ENCODE assay signal across 8 cellular contexts in the genomic region with DNA sequence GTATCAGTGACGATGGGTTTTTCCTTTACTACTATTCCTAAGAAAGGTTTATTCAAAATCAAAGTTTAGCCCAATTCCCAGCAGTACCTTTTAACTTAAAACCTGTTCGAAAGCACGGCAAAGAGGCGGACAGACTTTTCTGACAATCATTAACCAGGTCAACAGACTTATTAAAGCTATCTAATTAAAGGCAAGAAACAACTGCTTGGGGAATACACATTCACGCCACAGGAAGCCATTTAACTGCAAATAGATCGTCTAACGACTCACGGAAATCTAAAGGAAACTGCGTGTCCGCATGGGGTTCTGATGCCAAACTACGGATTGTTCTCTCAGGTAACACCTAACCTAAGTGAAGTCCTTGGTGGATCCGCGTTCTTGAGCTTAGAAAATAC. TPM values are rescaled to one million over a fixed set of nuclear protein-coding genes. Genes with fewer than 3 reads are reported as not detected.
DNase-seq lines count a peak whose midpoint lies in the region; ATAC-seq and TF ChIP-seq lines count a peak whose summit lies in the region.

No MANE protein-coding gene starts in this region.

- peak overlapping the region; percentile 96 for H3K9ac ChIP-seq in mucosa of stomach (ENCODE audit: low read length)

- H3K4me1 ChIP-seq in mucosa of stomach (ENCODE audit: control insufficient read depth, insufficient read depth, low read length), result peaks cover 5% of the 10 kb centered on the region

- DNase-seq in GM12864 (ENCODE audit: low read depth) (no peak), MG63 (no peak), choroid plexus epithelial cell (ENCODE audit: low read depth) (no peak), dermis blood vessel endothelial cell (no peak), T-helper 9 cell (no peak)
- DNase-seq in stimulated activated CD4-positive, alpha-beta T cell treated with anti-CD3 and anti-CD28 coated beads, Interleukin-4, amount 100 ng/mL, for 1 hour, result no peak

- no peaks in the 10 kb centered on the region for H3K36me3 ChIP-seq in MG63
- H3K36me3 ChIP-seq in mucosa of stomach (ENCODE audit: control insufficient read depth, insufficient read depth, low read length), result no peaks in the 10 kb centered on the region

- no peak for TF ChIP-seq CTCF in GM12864 (IDR thresholded peaks at IDR 0.05; ENCODE audit: low read depth, low read length, missing control alignments)
- TF ChIP-seq CTCF in choroid plexus epithelial cell (conservative IDR thresholded peaks at IDR 0.05; ENCODE audit: low read depth, low read length), result no peak

- H3K27me3 ChIP-seq in MG63 (no peaks in the 10 kb centered on the region), mucosa of stomach (ENCODE audit: control insufficient read depth, insufficient read depth, low read length) (no peaks in the 10 kb centered on the region)

- H3K4me3 ChIP-seq in GM12864 (ENCODE audit: low read depth, low read length), result peak overlapping the region; percentile 94
- H3K4me3 ChIP-seq in MG63, result peak overlapping the region; percentile 79
- H3K4me3 ChIP-seq in choroid plexus epithelial cell (ENCODE audit: low read depth, low read length), result peak overlapping the region; percentile 88
- H3K4me3 ChIP-seq in mucosa of stomach (ENCODE audit: low read length), result peak overlapping the region; percentile 71

- ATAC-seq in GM21619 (IDR thresholded peaks at IDR 0.05; ENCODE audit: unreplicated experiment), result peak; percentile 4

- H3K9me3 ChIP-seq in MG63 (no peaks in the 10 kb centered on the region), mucosa of stomach (ENCODE audit: control insufficient read depth, low read length) (no peaks in the 10 kb centered on the region)

RNA-seq across cellular contexts. Expression of gene USP53, which starts 0.7 kb away (rescaled TPM):
- 6.3 and 47.3 TPM in 2 replicates for total RNA-seq in MG63 (2014; rRNA removed; shearing (Covaris generic); ENCODE audit: low replicate concordance)
- total RNA-seq in dermis blood vessel endothelial cell, result 23.8 and 39.2 TPM in 2 replicates
